Comparison of ENCODE assay signal across 14 cellular contexts in genomic region chr16:88580371-88580770, GRCh38. TPM values are rescaled to one million over a fixed set of nuclear protein-coding genes. Genes with fewer than 3 reads are reported as not detected.
DNase-seq lines count a peak whose midpoint lies in the region; ATAC-seq and TF ChIP-seq lines count a peak whose summit lies in the region.
"Had no signal": no experiment of that assay in that cellular context is flagged by ENCODE, and none has a peak within 500 bp of the region (broad histone marks: within the 10 kb centered on the region; RNA-seq: fewer than 3 reads in every experiment).

No MANE protein-coding gene starts in this region.

- H3K4me3 Mint-ChIP-seq in activated T-cell treated with anti-CD3 and anti-CD28 coated beads, Interleukin-2, amount 50 U/mL, for 24 hours: no peak overlapping the region
- H3K4me3 Mint-ChIP-seq in activated T-cell treated with anti-CD3 and anti-CD28 coated beads, Interleukin-2, amount 50 U/mL, for 4 hours: no peak overlapping the region
- H3K4me3 Mint-ChIP-seq in CD4-positive, alpha-beta T cell: no peak overlapping the region
- no peak overlapping the region for H3K4me3 Mint-ChIP-seq in central memory CD8-positive, alpha-beta T cell
- H3K4me3 Mint-ChIP-seq in effector memory CD8-positive, alpha-beta T cell: no peak overlapping the region
- H3K4me3 Mint-ChIP-seq: CD14-positive monocyte had no signal

- H3K27me3 ChIP-seq in CD4-positive, alpha-beta T cell (ENCODE audit: control insufficient read depth, insufficient read depth, low read length): no peaks in the 10 kb centered on the region
- no peaks in the 10 kb centered on the region for H3K27me3 ChIP-seq in HAP-1 (ENCODE audit: low read depth)

- in situ Hi-C loops in HAP-1 (cut with MboI; ENCODE audit: low sequenced_read_pairs): no loop called here

- no peaks in the 10 kb centered on the region for H3K27me3 Mint-ChIP-seq in activated T-cell treated with anti-CD3 and anti-CD28 coated beads, Interleukin-2, amount 50 U/mL, for 24 hours
- H3K27me3 Mint-ChIP-seq in activated T-cell treated with anti-CD3 and anti-CD28 coated beads, Interleukin-2, amount 50 U/mL, for 4 hours (ENCODE audit: low read depth): no peaks in the 10 kb centered on the region
- no peaks in the 10 kb centered on the region for H3K27me3 Mint-ChIP-seq in CD4-positive, alpha-beta T cell
- H3K27me3 Mint-ChIP-seq in central memory CD8-positive, alpha-beta T cell: no peaks in the 10 kb centered on the region
- H3K27me3 Mint-ChIP-seq in effector memory CD8-positive, alpha-beta T cell: no peaks in the 10 kb centered on the region

- no peak for ATAC-seq in activated T-cell treated with anti-CD3 and anti-CD28 coated beads, Interleukin-2, amount 50 U/mL, for 4 hours
- ATAC-seq in CD4-positive, alpha-beta T cell (ENCODE audit: poor library complexity): no peak
- ATAC-seq in central memory CD8-positive, alpha-beta T cell (replicated peaks; ENCODE audit: extremely low read depth, poor library complexity, severe bottlenecking): no peak
- ATAC-seq in effector memory CD8-positive, alpha-beta T cell (replicated peaks): no peak
- ATAC-seq in GM21390 (IDR thresholded peaks at IDR 0.05; ENCODE audit: unreplicated experiment): no peak
- ATAC-seq: HCT116 had no signal

- DNase-seq in activated T-cell treated with anti-CD3 and anti-CD28 coated beads, Interleukin-2, amount 50 U/mL, for 24 hours: no peak
- no peak for DNase-seq in activated T-cell treated with anti-CD3 and anti-CD28 coated beads, Interleukin-2, amount 50 U/mL, for 4 hours
- DNase-seq in CD4-positive, alpha-beta T cell: no peak
- DNase-seq in central memory CD8-positive, alpha-beta T cell (ENCODE audit: low spot score in 2 of 2): no peak
- DNase-seq in effector memory CD8-positive, alpha-beta T cell: no peak
- DNase-seq in HAP-1 (ENCODE audit: low spot score in 2 of 2) (no peak), NCI-H2081 treated with DMSO at 0.1 percent for 48 hours (lab: John Stamatoyannopoulos, UW) (no peak)
- DNase-seq: DMS 273 treated with DMSO at 0.1 percent for 48 hours had no signal

- no peak overlapping the region for H3K27ac ChIP-seq in CD4-positive, alpha-beta T cell (ENCODE audit: low read depth, low read length)
- H3K27ac ChIP-seq: 22Rv1 had no signal

- POLR2A ChIA-PET in CD4-positive, alpha-beta T cell (lab: Charles Lee): no interaction called here

- peak overlapping the region; percentile 37 for H3K27ac Mint-ChIP-seq in activated T-cell treated with anti-CD3 and anti-CD28 coated beads, Interleukin-2, amount 50 U/mL, for 24 hours
- peak overlapping the region; percentile 20 for H3K27ac Mint-ChIP-seq in CD4-positive, alpha-beta T cell
- H3K27ac Mint-ChIP-seq in central memory CD8-positive, alpha-beta T cell (ENCODE audit: low read depth): peak overlapping the region; percentile 38
- peak overlapping the region; percentile 13 to 65 for H3K27ac Mint-ChIP-seq in effector memory CD8-positive, alpha-beta T cell

- intact Hi-C loops in CD4-positive, alpha-beta T cell (cut with DNase I, micrococcal nuclease): loop anchor here in 1 of 2 experiments (10.0 kb wide), 1 partner anchor 54 kb away; the partner anchor contains the start of gene IL17C

- peaks cover 73% of the 10 kb centered on the region for H3K4me1 Mint-ChIP-seq in activated T-cell treated with anti-CD3 and anti-CD28 coated beads, Interleukin-2, amount 50 U/mL, for 24 hours (ENCODE audit: low read depth)
- peaks cover 31% of the 10 kb centered on the region for H3K4me1 Mint-ChIP-seq in activated T-cell treated with anti-CD3 and anti-CD28 coated beads, Interleukin-2, amount 50 U/mL, for 4 hours (ENCODE audit: low read depth)
- peaks cover 52% of the 10 kb centered on the region for H3K4me1 Mint-ChIP-seq in CD4-positive, alpha-beta T cell (ENCODE audit: low read depth)
- peaks cover 47% of the 10 kb centered on the region for H3K4me1 Mint-ChIP-seq in central memory CD8-positive, alpha-beta T cell
- H3K4me1 Mint-ChIP-seq in effector memory CD8-positive, alpha-beta T cell (ENCODE audit: low read depth in 2 of 2): peaks cover 37 to 39% of the 10 kb centered on the region in 2 donors

- H3K36me3 Mint-ChIP-seq in activated T-cell treated with anti-CD3 and anti-CD28 coated beads, Interleukin-2, amount 50 U/mL, for 24 hours (ENCODE audit: low read depth): peaks cover 97% of the 10 kb centered on the region
- H3K36me3 Mint-ChIP-seq in activated T-cell treated with anti-CD3 and anti-CD28 coated beads, Interleukin-2, amount 50 U/mL, for 4 hours (ENCODE audit: insufficient read depth): peaks cover 18% of the 10 kb centered on the region
- peaks cover 74% of the 10 kb centered on the region for H3K36me3 Mint-ChIP-seq in CD4-positive, alpha-beta T cell (ENCODE audit: low read depth)
- H3K36me3 Mint-ChIP-seq in central memory CD8-positive, alpha-beta T cell (ENCODE audit: insufficient read depth): peaks cover 30% of the 10 kb centered on the region
- H3K36me3 Mint-ChIP-seq in effector memory CD8-positive, alpha-beta T cell (ENCODE audit: insufficient read depth): peaks cover 42% of the 10 kb centered on the region

- H3K4me3 ChIP-seq in HAP-1: no peak overlapping the region

- no peak for TF ChIP-seq CTCF in CD4-positive, alpha-beta T cell (IDR thresholded peaks at IDR 0.05)

- CTCF ChIA-PET in CD4-positive, alpha-beta T cell (lab: Charles Lee): no interaction called here

- H3K9me3 ChIP-seq in CD4-positive, alpha-beta T cell (ENCODE audit: control insufficient read depth, low read length): no peaks in the 10 kb centered on the region
- no peaks in the 10 kb centered on the region for H3K9me3 ChIP-seq in HAP-1

- no peaks in the 10 kb centered on the region for H3K9me3 Mint-ChIP-seq in activated T-cell treated with anti-CD3 and anti-CD28 coated beads, Interleukin-2, amount 50 U/mL, for 24 hours
- H3K9me3 Mint-ChIP-seq in activated T-cell treated with anti-CD3 and anti-CD28 coated beads, Interleukin-2, amount 50 U/mL, for 4 hours: no peaks in the 10 kb centered on the region
- no peaks in the 10 kb centered on the region for H3K9me3 Mint-ChIP-seq in CD4-positive, alpha-beta T cell
- H3K9me3 Mint-ChIP-seq in central memory CD8-positive, alpha-beta T cell: no peaks in the 10 kb centered on the region
- H3K9me3 Mint-ChIP-seq in effector memory CD8-positive, alpha-beta T cell: no peaks in the 10 kb centered on the region

- peaks cover 65% of the 10 kb centered on the region for H3K36me3 ChIP-seq in HAP-1 (replicated peaks)

- H3K4me1 ChIP-seq in HAP-1: no peaks in the 10 kb centered on the region

RNA-seq across cellular contexts. Expression of gene ZC3H18, which starts 10.2 kb away (rescaled TPM):
- total RNA-seq in activated T-cell treated with anti-CD3 and anti-CD28 coated beads, Interleukin-2, amount 50 U/mL, for 4 hours: 100 to 1,000 TPM; 117 to 122 (median 118) TPM
- total RNA-seq in CD4-positive, alpha-beta T cell: 10 to 100 TPM; 92.6 to 93.7 TPM

RNA-seq across cellular contexts. Expression of gene IL17C, which starts 58.0 kb away (rescaled TPM):
- not detected for total RNA-seq in activated T-cell treated with anti-CD3 and anti-CD28 coated beads, Interleukin-2, amount 50 U/mL, for 4 hours
- under 1 TPM in 1 of 2 experiments, not detected in 1; 0.77 TPM for total RNA-seq in CD4-positive, alpha-beta T cell
- total RNA-seq: Daoy, H4 had no signal
